9 cellular contexts compared by ENCODE assay signal in the genomic region with DNA sequence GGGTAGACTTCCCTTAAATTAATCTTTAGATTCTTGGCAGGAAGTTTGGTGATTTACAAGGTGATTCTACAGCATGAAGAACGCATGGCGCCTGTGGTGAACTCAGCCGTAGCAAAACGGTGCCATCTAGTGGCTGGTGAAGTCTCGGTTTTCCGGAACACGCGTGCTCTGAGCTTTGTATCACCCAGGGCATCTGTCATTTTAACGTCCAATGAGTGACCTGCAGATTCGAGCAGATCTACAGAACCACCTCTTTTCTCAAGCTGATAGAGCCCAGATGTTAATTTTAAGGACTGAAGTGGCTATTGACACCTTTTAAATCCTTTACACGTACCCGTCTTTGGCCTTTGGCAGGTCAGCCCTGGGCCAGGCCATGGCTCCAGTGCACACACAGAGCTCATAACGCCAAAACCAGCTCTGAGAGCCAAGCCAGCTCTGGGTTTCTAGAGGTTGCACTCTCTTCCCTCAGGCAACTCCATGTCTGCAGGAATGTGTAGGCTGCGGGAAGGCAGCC. TPM values are rescaled to one million over a fixed set of nuclear protein-coding genes. Genes with fewer than 3 reads are reported as not detected.
DNase-seq lines count a peak whose midpoint lies in the region; ATAC-seq, FAIRE-seq and TF ChIP-seq lines count a peak whose summit lies in the region.
"Not testable (repeated sequence)": the region's sequence is repeated elsewhere in the genome, so short reads cannot be mapped to it uniquely, and the experiment has no call there.
"Had no signal": no experiment of that assay in that cellular context is flagged by ENCODE, and none has a peak within 500 bp of the region (broad histone marks: within the 10 kb centered on the region; RNA-seq: fewer than 3 reads in every experiment).

No MANE protein-coding gene starts in this region.

- not testable (repeated sequence) for H3K36me3 ChIP-seq in CD4-positive, alpha-beta memory T cell (ENCODE audit: insufficient read depth, low read length); HepG2 (replicated peaks in 1 of 2; ENCODE audit: control insufficient read depth in 1 of 2, insufficient read depth in 2 of 2, low read length in 2 of 2)

- peak; percentile 70 for TF ChIP-seq CTCF in HepG2 (CRISPR knock-in tag; IDR thresholded peaks at IDR 0.05)

- POLR2A ChIA-PET in CD4-positive, alpha-beta memory T cell (lab: Charles Lee; ENCODE audit: partially characterized antibody), result not testable (repeated sequence)
- POLR2A ChIA-PET in HepG2 (lab: Yijun Ruan, JAX), result interaction anchor here (1.2 to 7.4 kb wide), 4 partner anchors 20 to 72 kb away, joined by 6 to 163 read pairs (median 22); no protein-coding TSS in a partner anchor

- ATAC-seq in GM19397 (IDR thresholded peaks at IDR 0.05; ENCODE audit: unreplicated experiment) (peak; percentile 77), HG03196 (IDR thresholded peaks at IDR 0.05; ENCODE audit: unreplicated experiment) (peak; percentile 81), HepG2 (peak; percentile 60)
- ATAC-seq in activated CD4-positive, CD25-positive, alpha-beta regulatory T cell treated with anti-CD3 and anti-CD28 coated beads, Interleukin-2, amount 50 U/mL, for 24 hours, result peak; percentile 64 to 76

- not testable (repeated sequence) for H3K4me2 ChIP-seq in HepG2 (ENCODE audit: low read depth, low read length)

- H3K4me1 Mint-ChIP-seq in CD4-positive, alpha-beta memory T cell, result not testable (repeated sequence)

- not testable (repeated sequence) for H4K20me1 ChIP-seq in HepG2 (ENCODE audit: insufficient read depth, low read length)

- not testable (repeated sequence) for BruUV-seq in HepG2 (replicated peaks; lab: Mats Ljungman, UMichigan)

- H3K9me3 ChIP-seq in CD4-positive, alpha-beta memory T cell (ENCODE audit: control insufficient read depth in 1 of 2, low read length in 2 of 2); HepG2 (ENCODE audit: low read length): not testable (repeated sequence)

- not testable (repeated sequence) for TF ChIP-seq EP300 in HepG2 (IDR thresholded peaks at IDR 0.05; ENCODE audit: low read depth in 2 of 2, low read length in 2 of 2); HepG2 (CRISPR knock-in tag; IDR thresholded peaks at IDR 0.05; ENCODE audit: borderline replicate concordance)

- TF ChIP-seq POLR2A in HepG2 (IDR thresholded peaks at IDR 0.05; ENCODE audit: insufficient read depth in 1 of 2, low read depth in 2 of 2, low read length in 2 of 2), result not testable (repeated sequence)

- FAIRE-seq in HepG2 (lab: Jason Lieb, UNC), result peak; percentile 97

- H3K27me3 ChIP-seq in CD4-positive, alpha-beta memory T cell (ENCODE audit: insufficient read depth, low read length); HepG2 (ENCODE audit: control insufficient read depth in 1 of 2, insufficient read depth in 2 of 2, low read length in 2 of 2): not testable (repeated sequence)

- peak in 4 of 5 donors; percentile 38 to 45 (median 40) for DNase-seq in CD4-positive, alpha-beta memory T cell
- DNase-seq in NCI-H2227 treated with DMSO at 0.1 percent for 48 hours (lab: John Stamatoyannopoulos, UW) (peak; percentile 22), dermis blood vessel endothelial cell (peak; percentile 53), HepG2 (ENCODE audit: low spot score) (peak; percentile 50)
- DNase-seq in stimulated activated CD4-positive, alpha-beta T cell treated with anti-CD3 and anti-CD28 coated beads, Interleukin-12 subunit alpha, Interleukin-12 subunit beta, amount 100 ng/mL, for 48 hours (ENCODE audit: low read depth in 2 of 3, low spot score in 1 of 3), result peak; percentile 5 to 8 (median 6)

- not testable (repeated sequence) for H3K27me3 Mint-ChIP-seq in CD4-positive, alpha-beta memory T cell

- H3K36me3 Mint-ChIP-seq in CD4-positive, alpha-beta memory T cell, result not testable (repeated sequence)

- in situ Hi-C loops in HepG2 (cut with HindIII; ENCODE audit: extremely low pct_ligation_motif_present, low pct_unique_long_range_greater_than_20kb), result not testable (repeated sequence)

- not testable (repeated sequence) for H3K4me3 Mint-ChIP-seq in CD4-positive, alpha-beta memory T cell

- WGBS in HepG2 (ENCODE audit: low lambda C conversion rate), result 26% methylated on average over 14 of the region's 14 CpGs

- H3K79me2 ChIP-seq in HepG2 (ENCODE audit: insufficient read depth, low read length), result not testable (repeated sequence)

- CTCF ChIA-PET in CD4-positive, alpha-beta memory T cell (lab: Charles Lee; ENCODE audit: partially characterized antibody), result interaction anchor here (0.9 to 5.8 kb wide), 4 partner anchors 10 to 514 kb away, joined by 3 to 26 read pairs (median 12); no protein-coding TSS in a partner anchor
- CTCF ChIA-PET in HepG2 (lab: Yijun Ruan, JAX; ENCODE audit: low intra/inter-chr PET ratio, low total read pairs), result interaction anchor here (4.2 kb wide), 1 partner anchor 70 kb away, joined by 19 read pairs; no protein-coding TSS in a partner anchor

- intact Hi-C loops in CD4-positive, alpha-beta memory T cell (cut with micrococcal nuclease); HepG2 (cut with micrococcal nuclease; ENCODE audit: unreplicated experiment): not testable (repeated sequence)

- not testable (repeated sequence) for H2AFZ ChIP-seq in HepG2 (ENCODE audit: low read length)

- not testable (repeated sequence) for H3K4me1 ChIP-seq in CD4-positive, alpha-beta memory T cell (ENCODE audit: insufficient read depth, low read length)
- peaks cover 98% of the 10 kb centered on the region for H3K4me1 ChIP-seq in HepG2 (ENCODE audit: insufficient read depth, low read length)

- H3K27ac ChIP-seq in CD4-positive, alpha-beta memory T cell (ENCODE audit: low read depth, low read length), result not testable (repeated sequence)
- peak overlapping the region; percentile 51 for H3K27ac ChIP-seq in HepG2 (ENCODE audit: extremely low read length, insufficient read depth, low read length)

- peak overlapping the region; percentile 18 for H3K9ac ChIP-seq in HepG2 (ENCODE audit: insufficient read depth, low read depth, low read length)

- not testable (repeated sequence) for H3K4me3 ChIP-seq in CD4-positive, alpha-beta memory T cell (ENCODE audit: low read length in 2 of 2); HepG2 (replicated peaks in 1 of 3; ENCODE audit: insufficient read depth in 1 of 3, low read depth in 2 of 3, low read length in 3 of 3)

- H3K9me3 Mint-ChIP-seq in CD4-positive, alpha-beta memory T cell, result not testable (repeated sequence)

- TF ChIP-seq RAD21 in HepG2 (CRISPR knock-in tag; IDR thresholded peaks at IDR 0.05), result peak; percentile 88

- H3K27ac Mint-ChIP-seq in CD4-positive, alpha-beta memory T cell, result not testable (repeated sequence)

RNA-seq across cellular contexts. Expression of gene UNC93A, which starts 2.3 kb away (rescaled TPM):
- not detected for total RNA-seq in CD4-positive, alpha-beta memory T cell
- not detected for polyA plus RNA-seq in CD4-positive, alpha-beta memory T cell
- not detected in 2 replicates for total RNA-seq in dermis blood vessel endothelial cell
- total RNA-seq in HepG2 (2016; rRNA removed; fragmentation: Illumina TruSeq; extraction: Trizol), result 8.3 and 11.0 TPM in 2 replicates
- total RNA-seq in HepG2 (2016; cell fraction: cytosol; rRNA removed; fragmentation: Illumina TruSeq; extraction: Trizol; ENCODE audit: low read depth), result 4.1 and 4.2 TPM in 2 replicates
- 8.7 and 10.0 TPM in 2 replicates for total RNA-seq in HepG2 (2016; cell fraction: insoluble cytoplasmic fraction; rRNA removed; fragmentation: Illumina TruSeq; extraction: Trizol)
- total RNA-seq in HepG2 (2016; cell fraction: membrane; rRNA removed; fragmentation: Illumina TruSeq; extraction: Trizol), result 7.5 and 7.8 TPM in 2 replicates
- 6.8 and 7.8 TPM in 2 replicates for total RNA-seq in HepG2 (2016; cell fraction: nucleus; rRNA removed; fragmentation: Illumina TruSeq; extraction: Trizol)
- polyA plus RNA-seq in HepG2 (2011; rRNA removed), result 32.4 and 42.7 TPM in 2 replicates
- polyA plus RNA-seq in HepG2 (2011; cell fraction: cytosol; rRNA removed), result 40.5 and 49.1 TPM in 2 replicates
- polyA plus RNA-seq in HepG2 (2011; cell fraction: nucleus; rRNA removed), result 21.7 and 28.7 TPM in 2 replicates
- polyA plus RNA-seq in HepG2 (2012), result 9.6 and 43.8 TPM in 2 replicates
- 3.4 and 3.8 TPM in 2 replicates for polyA plus RNA-seq in HepG2 (2016; cell fraction: cytosol; fragmentation: Illumina TruSeq; extraction: Trizol; ENCODE audit: low read depth)
- polyA plus RNA-seq in HepG2 (2016; cell fraction: insoluble cytoplasmic fraction; fragmentation: Illumina TruSeq; extraction: Trizol; ENCODE audit: low read depth), result 6.5 and 9.8 TPM in 2 replicates
- 6.1 and 6.5 TPM in 2 replicates for polyA plus RNA-seq in HepG2 (2016; cell fraction: membrane; fragmentation: Illumina TruSeq; extraction: Trizol; ENCODE audit: low read depth)
- polyA plus RNA-seq in HepG2 (2016; cell fraction: nucleus; fragmentation: Illumina TruSeq; extraction: Trizol; ENCODE audit: insufficient read depth, low read depth), result 10.8 and 11.1 TPM in 2 replicates
- 97.2 TPM in 1 of 2 replicates, not detected in the other for polyA minus RNA-seq in HepG2 (2011; rRNA and poly(A)+ RNA removed; ENCODE audit: low replicate concordance)
- polyA minus RNA-seq in HepG2 (2011; cell fraction: cytosol; rRNA and poly(A)+ RNA removed), result 16.1 and 16.4 TPM in 2 replicates
- 12.5 and 12.9 TPM in 2 replicates for polyA minus RNA-seq in HepG2 (2011; cell fraction: nucleus; rRNA and poly(A)+ RNA removed)
- total RNA-seq: T-helper 2 cell treated with Interferon-gamma antibody and Interleukin-4, amounts not matched to agents 100 ng/mL and 5 ng/mL, for 36 hours had no signal

RNA-seq across cellular contexts. Expression of gene TTLL2, which starts 36.1 kb away (rescaled TPM):
- total RNA-seq in CD4-positive, alpha-beta memory T cell, result not detected
- under 1 TPM in 1 of 2 donors, not detected in 1; 0.30 TPM for polyA plus RNA-seq in CD4-positive, alpha-beta memory T cell
- total RNA-seq in dermis blood vessel endothelial cell (not detected in 2 replicates), HepG2 (2016; rRNA removed; fragmentation: Illumina TruSeq; extraction: Trizol) (not detected in 2 replicates)
- not detected in 2 replicates for total RNA-seq in HepG2 (2016; cell fraction: cytosol; rRNA removed; fragmentation: Illumina TruSeq; extraction: Trizol; ENCODE audit: low read depth)
- 0.04 TPM in 1 of 2 replicates, not detected in the other for total RNA-seq in HepG2 (2016; cell fraction: insoluble cytoplasmic fraction; rRNA removed; fragmentation: Illumina TruSeq; extraction: Trizol)
- not detected in 2 replicates for total RNA-seq in HepG2 (2016; cell fraction: membrane; rRNA removed; fragmentation: Illumina TruSeq; extraction: Trizol)
- not detected in 2 replicates for total RNA-seq in HepG2 (2016; cell fraction: nucleus; rRNA removed; fragmentation: Illumina TruSeq; extraction: Trizol)
- polyA plus RNA-seq in HepG2 (2011; rRNA removed), result 0.03 TPM in 1 of 2 replicates, not detected in the other
- not detected in 2 replicates for polyA plus RNA-seq in HepG2 (2011; cell fraction: cytosol; rRNA removed)
- polyA plus RNA-seq in HepG2 (2011; cell fraction: nucleus; rRNA removed), result not detected in 2 replicates
- not detected in 2 replicates for polyA plus RNA-seq in HepG2 (2012)
- polyA plus RNA-seq in HepG2 (2016; cell fraction: cytosol; fragmentation: Illumina TruSeq; extraction: Trizol; ENCODE audit: low read depth), result not detected in 2 replicates
- not detected in 2 replicates for polyA plus RNA-seq in HepG2 (2016; cell fraction: insoluble cytoplasmic fraction; fragmentation: Illumina TruSeq; extraction: Trizol; ENCODE audit: low read depth)
- not detected in 2 replicates for polyA plus RNA-seq in HepG2 (2016; cell fraction: membrane; fragmentation: Illumina TruSeq; extraction: Trizol; ENCODE audit: low read depth)
- polyA plus RNA-seq in HepG2 (2016; cell fraction: nucleus; fragmentation: Illumina TruSeq; extraction: Trizol; ENCODE audit: insufficient read depth, low read depth), result not detected in 2 replicates
- polyA minus RNA-seq in HepG2 (2011; rRNA and poly(A)+ RNA removed; ENCODE audit: low replicate concordance), result not detected in 2 replicates
- not detected in 2 replicates for polyA minus RNA-seq in HepG2 (2011; cell fraction: cytosol; rRNA and poly(A)+ RNA removed)
- polyA minus RNA-seq in HepG2 (2011; cell fraction: nucleus; rRNA and poly(A)+ RNA removed), result not detected in 2 replicates
- total RNA-seq: T-helper 2 cell treated with Interferon-gamma antibody and Interleukin-4, amounts not matched to agents 100 ng/mL and 5 ng/mL, for 36 hours had no signal
